In genomic region chr1:42735056-42735455, GRCh38 we compare ENCODE assay signal across 2 cellular contexts.
TF ChIP-seq lines count a peak whose summit lies in the region.

No MANE protein-coding gene starts in this region.

TF ChIP-seq in SK-N-SH, 30 proteins besides CTCF, POLR2A, EP300 and RAD21 (continued from another document):
- no peak for TF ChIP-seq EZH2phosphoT487 (IDR thresholded peaks at IDR 0.05; ENCODE audit: borderline replicate concordance, low read depth)
- no peak for TF ChIP-seq ZBTB33 (IDR thresholded peaks at IDR 0.05; ENCODE audit: borderline replicate concordance, low read depth)
- TF ChIP-seq TCF12 (IDR thresholded peaks at IDR 0.05) = no peak
- no peak for TF ChIP-seq MXI1 (IDR thresholded peaks at IDR 0.05; ENCODE audit: low read depth, low read length)
- TF ChIP-seq NFIC (IDR thresholded peaks at IDR 0.05; ENCODE audit: borderline replicate concordance) = no peak
- TF ChIP-seq RXRA (IDR thresholded peaks at IDR 0.05; ENCODE audit: borderline replicate concordance, low read depth) = no peak
- no peak for TF ChIP-seq IRF3 (IDR thresholded peaks at IDR 0.05; ENCODE audit: low read depth, low read length)
- TF ChIP-seq RCOR1 (IDR thresholded peaks at IDR 0.05; ENCODE audit: low read length) = no peak
- no peak for TF ChIP-seq REST (IDR thresholded peaks at IDR 0.05; ENCODE audit: low read depth, low read length)
- no peak for TF ChIP-seq NRF1 (IDR thresholded peaks at IDR 0.05; ENCODE audit: low read depth, low read length)
- no peak for TF ChIP-seq FOXJ3 (CRISPR knock-in tag; IDR thresholded peaks at IDR 0.05)
- no peak for TF ChIP-seq TEAD4 (IDR thresholded peaks at IDR 0.05; ENCODE audit: borderline replicate concordance, insufficient read depth)
- no peak for TF ChIP-seq RFX5 (IDR thresholded peaks at IDR 0.05; ENCODE audit: low read length)
- TF ChIP-seq USF2 (IDR thresholded peaks at IDR 0.05; ENCODE audit: borderline replicate concordance, low read depth, low read length) = no peak
- TF ChIP-seq SIN3A (IDR thresholded peaks at IDR 0.05; ENCODE audit: borderline replicate concordance, low read depth, low read length) = no peak
- TF ChIP-seq JUND (IDR thresholded peaks at IDR 0.05) = no peak
- no peak for TF ChIP-seq USF1 (IDR thresholded peaks at IDR 0.05; ENCODE audit: borderline replicate concordance, low read depth)
- TF ChIP-seq FOSL2 (IDR thresholded peaks at IDR 0.05; ENCODE audit: borderline replicate concordance, low read depth) = no peak
- no peak for TF ChIP-seq GATA2 (CRISPR knock-in tag; IDR thresholded peaks at IDR 0.05)

TF ChIP-seq in SK-N-SH treated with all-trans-retinoic acid at 6 μM for 48 hours, 23 proteins besides CTCF, POLR2A, EP300 and RAD21:
- no peak for TF ChIP-seq TOX (CRISPR knock-in tag; IDR thresholded peaks at IDR 0.05; ENCODE audit: borderline replicate concordance)
- TF ChIP-seq ZNF8 (CRISPR knock-in tag; IDR thresholded peaks at IDR 0.05) = no peak
- no peak for TF ChIP-seq ISL1 (CRISPR knock-in tag; IDR thresholded peaks at IDR 0.05)
- no peak for TF ChIP-seq TSHZ2 (CRISPR knock-in tag; IDR thresholded peaks at IDR 0.05)
- TF ChIP-seq PPARA (CRISPR knock-in tag; IDR thresholded peaks at IDR 0.05; ENCODE audit: borderline replicate concordance) = no peak
- TF ChIP-seq OSR1 (CRISPR knock-in tag; IDR thresholded peaks at IDR 0.05) = no peak
- TF ChIP-seq ZFP30 (CRISPR knock-in tag; IDR thresholded peaks at IDR 0.05) = no peak
- no peak for TF ChIP-seq POU6F1 (CRISPR knock-in tag; IDR thresholded peaks at IDR 0.05; ENCODE audit: borderline replicate concordance, low read depth)
- TF ChIP-seq ZC3H10 (CRISPR knock-in tag; IDR thresholded peaks at IDR 0.05) = no peak
- TF ChIP-seq CSRNP3 (CRISPR knock-in tag; IDR thresholded peaks at IDR 0.05) = no peak
- no peak for TF ChIP-seq ARNTL (CRISPR knock-in tag; IDR thresholded peaks at IDR 0.05; ENCODE audit: borderline replicate concordance, low read depth)
- TF ChIP-seq SNAI2 (CRISPR knock-in tag; IDR thresholded peaks at IDR 0.05) = no peak
- TF ChIP-seq GLIS3 (CRISPR knock-in tag; IDR thresholded peaks at IDR 0.05) = no peak
TF ChIP-seq in SK-N-SH treated with all-trans-retinoic acid at 6 μM for 48 hours: peak in this region for 0.
